In genomic region chrX:133171962-133172708, GRCh38 we compare ENCODE assay signal across 9 cellular contexts. TPM values are rescaled to one million over a fixed set of nuclear protein-coding genes. Genes with fewer than 3 reads are reported as not detected.
DNase-seq lines count a peak whose midpoint lies in the region; ATAC-seq and TF ChIP-seq lines count a peak whose summit lies in the region.
"Had no signal": no experiment of that assay in that cellular context is flagged by ENCODE, and none has a peak within 500 bp of the region (broad histone marks: within the 10 kb centered on the region; RNA-seq: fewer than 3 reads in every experiment).

No MANE protein-coding gene starts in this region.

- H3K36me3 Mint-ChIP-seq in CD4-positive, alpha-beta T cell (ENCODE audit: low read depth) = no peaks in the 10 kb centered on the region

- POLR2A ChIA-PET in HEK293T (lab: Yijun Ruan, JAX) = no interaction called here
- POLR2A ChIA-PET in CD4-positive, alpha-beta T cell (lab: Charles Lee) = no interaction called here

- H3K27me3 ChIP-seq in left lung = no peaks in the 10 kb centered on the region
- H3K27me3 ChIP-seq in CD4-positive, alpha-beta T cell (ENCODE audit: control insufficient read depth, insufficient read depth, low read length) = no peaks in the 10 kb centered on the region

- DNase-seq in Daoy (ENCODE audit: low read depth) = peak; percentile 15
- DNase-seq in HEK293T (ENCODE audit: extremely low spot score) = peak; percentile 38
- DNase-seq in SKM-1 treated with dmso at 0.1 percent for 144 hours (lab: John Stamatoyannopoulos, UW; ENCODE audit: unreplicated experiment) = peak; percentile 9
- DNase-seq in left lung = no peak
- DNase-seq in stimulated activated naive CD4-positive, alpha-beta T cell treated with Interleukin-2 at 50 U/mL for 16 hours (lab: John Stamatoyannopoulos, UW) = no peak
- DNase-seq in effector CD4-positive, alpha-beta T cell = no peak
- no peak for DNase-seq in stimulated activated CD4-positive, alpha-beta T cell treated with anti-CD3 and anti-CD28 coated beads, Interleukin-4, amount 100 ng/mL, for 4 hours
- no peak for DNase-seq in CD4-positive, alpha-beta T cell

- no peak overlapping the region for H3K27ac Mint-ChIP-seq in CD4-positive, alpha-beta T cell

- peak; percentile 12 to 30 for TF ChIP-seq CTCF in left lung (IDR thresholded peaks at IDR 0.05)
- TF ChIP-seq CTCF in CD4-positive, alpha-beta T cell (IDR thresholded peaks at IDR 0.05) = no peak

- H3K4me3 Mint-ChIP-seq in CD4-positive, alpha-beta T cell = no peak overlapping the region

- no peak overlapping the region for H3K4me3 ChIP-seq in left lung

- H3K4me1 ChIP-seq in left lung = no peaks in the 10 kb centered on the region

- H3K36me3 ChIP-seq in left lung = no peaks in the 10 kb centered on the region

- no peaks in the 10 kb centered on the region for H3K9me3 Mint-ChIP-seq in CD4-positive, alpha-beta T cell

- no peaks in the 10 kb centered on the region for H3K4me1 Mint-ChIP-seq in CD4-positive, alpha-beta T cell (ENCODE audit: low read depth)

- ATAC-seq in left lung = peak; percentile 82
- no peak for ATAC-seq in CD4-positive, alpha-beta T cell (ENCODE audit: poor library complexity)

- no peaks in the 10 kb centered on the region for H3K9me3 ChIP-seq in left lung
- no peaks in the 10 kb centered on the region for H3K9me3 ChIP-seq in CD4-positive, alpha-beta T cell (ENCODE audit: control insufficient read depth, low read length)

- no peaks in the 10 kb centered on the region for H3K27me3 Mint-ChIP-seq in CD4-positive, alpha-beta T cell

- H3K27ac ChIP-seq in left lung = no peak overlapping the region
- H3K27ac ChIP-seq in CD4-positive, alpha-beta T cell (ENCODE audit: low read depth, low read length) = no peak overlapping the region
- H3K27ac ChIP-seq: epithelial cell of prostate had no signal

- CTCF ChIA-PET in HEK293T (lab: Yijun Ruan, JAX) = interaction anchor here (1.0 kb wide), 1 partner anchor 536 kb away, joined by 3 read pairs; no protein-coding TSS in a partner anchor
- CTCF ChIA-PET in CD4-positive, alpha-beta T cell (lab: Charles Lee) = no interaction called here

- intact Hi-C loops in left lung (cut with DNase I) = no loop called here
- intact Hi-C loops in CD4-positive, alpha-beta T cell (cut with DNase I, micrococcal nuclease) = no loop called here

TF ChIP-seq in HEK293T, 16 proteins besides CTCF, POLR2A, EP300 and RAD21:
- TF ChIP-seq ZNF384 (IDR thresholded peaks at IDR 0.05) (no peak), ELF4 (IDR thresholded peaks at IDR 0.05) (peak; percentile 44; the same call in 1 of the 2 replicates)

RNA-seq across cellular contexts. Expression of gene TFDP3, which starts 46.0 kb away (rescaled TPM):
- total RNA-seq in Daoy (2014; rRNA removed; shearing (Covaris generic)) = not detected in 2 replicates
- total RNA-seq in left lung = not detected
- not detected for total RNA-seq in CD4-positive, alpha-beta T cell

Comparison
In these comparisons a context has a peak if more than half of its experiments do, and no peak if none do; other contexts are left out.
1. DNase-seq: peak in Daoy (single experiment), HEK293T (single experiment) and SKM-1 treated with dmso at 0.1 percent for 144 hours (single experiment); none in left lung (0 of 2), stimulated activated naive CD4-positive, alpha-beta T cell treated with Interleukin-2 at 50 U/mL for 16 hours (single experiment), effector CD4-positive, alpha-beta T cell (single experiment), stimulated activated CD4-positive, alpha-beta T cell treated with anti-CD3 and anti-CD28 coated beads, Interleukin-4, amount 100 ng/mL, for 4 hours (0 of 2) and CD4-positive, alpha-beta T cell (0 of 10).